In the genomic region with DNA sequence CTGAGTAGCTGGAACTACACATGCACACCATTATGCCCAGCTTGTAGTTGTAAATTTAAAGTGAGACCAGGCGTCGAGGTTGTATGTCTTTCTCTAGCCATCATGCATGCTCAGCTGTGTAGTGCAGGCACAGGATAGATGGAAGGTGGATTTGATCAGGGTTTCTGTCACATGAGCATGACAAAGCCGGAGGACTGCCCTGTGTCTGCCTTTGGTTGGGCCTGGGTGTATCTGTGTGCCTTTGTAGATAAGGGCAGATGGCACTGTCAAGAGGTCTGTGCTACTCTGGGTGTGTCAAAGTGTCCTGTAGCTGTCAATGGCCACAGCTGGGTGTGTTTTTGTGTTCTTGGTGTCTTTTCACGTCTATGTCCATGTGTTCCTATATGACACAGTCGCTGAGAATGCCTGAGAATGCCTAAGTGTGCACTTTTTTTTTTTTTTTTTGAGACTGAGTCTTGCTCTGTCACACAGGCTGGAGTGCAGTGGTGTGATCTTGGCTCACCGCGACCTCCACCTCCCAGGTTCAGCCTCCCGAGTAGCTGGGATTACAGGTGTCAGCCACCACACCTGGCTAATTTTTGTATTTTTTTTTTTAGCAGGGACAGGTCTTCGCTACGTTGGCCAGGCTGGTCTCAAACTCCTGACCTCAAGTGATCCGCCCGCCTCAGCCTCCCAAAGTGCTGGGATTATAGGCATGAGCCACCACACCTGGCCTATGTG, we compare ENCODE assay signal across 27 cellular contexts. TPM values are rescaled to one million over a fixed set of nuclear protein-coding genes. Genes with fewer than 3 reads are reported as not detected.
"Had no signal": no experiment of that assay in that cellular context is flagged by ENCODE, and none has a peak within 500 bp of the region (broad histone marks: within the 10 kb centered on the region; RNA-seq: fewer than 3 reads in every experiment).

No MANE protein-coding gene starts in this region.

- DNase-seq: activated CD4-positive, alpha-beta T cell treated with anti-CD3 and anti-CD28 coated beads for 1 hour; activated CD8-positive, alpha-beta memory T cell treated with anti-CD3 and anti-CD28 coated beads for 24 hours; activated CD8-positive, alpha-beta memory T cell treated with anti-CD3 and anti-CD28 coated beads, Interleukin-2, amount 50 U/mL, for 48 hours; activated effector memory CD4-positive, alpha-beta T cell treated with anti-CD3 and anti-CD28 coated beads, Interleukin-2, amount 50 U/mL, for 16 hours; activated T-cell treated with anti-CD3 and anti-CD28 coated beads, Interleukin-2, amount 50 U/mL, for 72 hours; adrenal gland; dermis blood vessel endothelial cell; gastrocnemius medialis; head of caudate nucleus; left ventricle myocardium inferior; naive thymus-derived CD4-positive, alpha-beta T cell; sigmoid colon; stimulated activated CD4-positive, alpha-beta T cell treated with anti-CD3 and anti-CD28 coated beads, Interleukin-4, amount 100 ng/mL, for 24 hours; T-cell; T-helper 9 cell; testis; upper lobe of left lung; WERI-Rb-1 had no signal

- H3K4me3 Mint-ChIP-seq: activated naive CD4-positive, alpha-beta T cell treated with anti-CD3 and anti-CD28 coated beads, Interleukin-2, amount 50 U/mL, for 24 hours; activated T-cell treated with anti-CD3 and anti-CD28 coated beads, Interleukin-2, amount 50 U/mL, for 72 hours; memory B cell; naive thymus-derived CD4-positive, alpha-beta T cell; stimulated activated effector memory CD8-positive, alpha-beta T cell treated with anti-CD3 and anti-CD28 coated beads, Interleukin-12 subunit alpha, Interleukin-12 subunit beta, amount 100 ng/mL, for 72 hours; T-cell had no signal

- H3K27ac ChIP-seq: adrenal gland, breast epithelium, gastrocnemius medialis, left ventricle myocardium inferior, parathyroid adenoma, sigmoid colon, testis, upper lobe of left lung, WERI-Rb-1 had no signal

- H3K36me3 Mint-ChIP-seq: activated naive CD4-positive, alpha-beta T cell treated with anti-CD3 and anti-CD28 coated beads, Interleukin-2, amount 50 U/mL, for 24 hours; memory B cell; naive thymus-derived CD4-positive, alpha-beta T cell; T-cell had no signal

- H3K9me3 Mint-ChIP-seq: activated naive CD4-positive, alpha-beta T cell treated with anti-CD3 and anti-CD28 coated beads, Interleukin-2, amount 50 U/mL, for 24 hours; activated T-cell treated with anti-CD3 and anti-CD28 coated beads, Interleukin-2, amount 50 U/mL, for 72 hours; memory B cell; stimulated activated effector memory CD8-positive, alpha-beta T cell treated with anti-CD3 and anti-CD28 coated beads, Interleukin-12 subunit alpha, Interleukin-12 subunit beta, amount 100 ng/mL, for 72 hours; T-cell had no signal

- H3K36me3 ChIP-seq: adrenal gland, breast epithelium, gastrocnemius medialis, left ventricle myocardium inferior, sigmoid colon, upper lobe of left lung, WERI-Rb-1 had no signal

- H3K4me3 ChIP-seq: adrenal gland, breast epithelium, gastrocnemius medialis, left ventricle myocardium inferior, sigmoid colon, testis, upper lobe of left lung had no signal

- H3K9me3 ChIP-seq: adrenal gland, breast epithelium, gastrocnemius medialis, left ventricle myocardium inferior, sigmoid colon, testis, upper lobe of left lung had no signal

- H3K27me3 ChIP-seq: testis had no signal

- H3K4me1 Mint-ChIP-seq: activated naive CD4-positive, alpha-beta T cell treated with anti-CD3 and anti-CD28 coated beads, Interleukin-2, amount 50 U/mL, for 24 hours; memory B cell had no signal

- H2AFZ ChIP-seq: parathyroid adenoma had no signal

- ATAC-seq: activated T-cell treated with anti-CD3 and anti-CD28 coated beads, Interleukin-2, amount 50 U/mL, for 72 hours; gastrocnemius medialis; naive thymus-derived CD4-positive, alpha-beta T cell; stimulated activated effector memory CD8-positive, alpha-beta T cell treated with anti-CD3 and anti-CD28 coated beads, Interleukin-12 subunit alpha, Interleukin-12 subunit beta, amount 100 ng/mL, for 72 hours; T-cell had no signal

- H3K27ac Mint-ChIP-seq: activated naive CD4-positive, alpha-beta T cell treated with anti-CD3 and anti-CD28 coated beads, Interleukin-2, amount 50 U/mL, for 24 hours; activated T-cell treated with anti-CD3 and anti-CD28 coated beads, Interleukin-2, amount 50 U/mL, for 72 hours; memory B cell; naive thymus-derived CD4-positive, alpha-beta T cell; T-cell had no signal

- H3K79me2 ChIP-seq: parathyroid adenoma had no signal

- H3K4me1 ChIP-seq: breast epithelium had no signal

RNA-seq across cellular contexts. Expression of a gene that starts 46.6 kb away (rescaled TPM):
- total RNA-seq: activated T-cell treated with anti-CD3 and anti-CD28 coated beads, Interleukin-2, amount 50 U/mL, for 72 hours; astrocyte; cerebellum; dermis blood vessel endothelial cell; gastrocnemius medialis; kidney epithelial cell; left ventricle myocardium inferior; mucosa of gallbladder; naive thymus-derived CD4-positive, alpha-beta T cell; T-cell had no signal

RNA-seq across cellular contexts. Expression of a gene that starts 58.0 kb away (rescaled TPM):
- total RNA-seq: activated T-cell treated with anti-CD3 and anti-CD28 coated beads, Interleukin-2, amount 50 U/mL, for 72 hours; adrenal gland; astrocyte; breast epithelium; cerebellum; dermis blood vessel endothelial cell; gastrocnemius medialis; kidney epithelial cell; left ventricle myocardium inferior; mucosa of gallbladder; naive thymus-derived CD4-positive, alpha-beta T cell; sigmoid colon; T-cell; testis; upper lobe of left lung had no signal
